ENCODE assay signal across 8 cellular contexts in genomic region chr18:12934454-12935071, GRCh38. TPM values are rescaled to one million over a fixed set of nuclear protein-coding genes. Genes with fewer than 3 reads are reported as not detected.
DNase-seq lines count a peak whose midpoint lies in the region; ATAC-seq, FAIRE-seq and TF ChIP-seq lines count a peak whose summit lies in the region.

No MANE protein-coding gene starts in this region.

- intact Hi-C loops in colonic mucosa (cut with DNase I) (loop anchor here (5.0 kb wide), 3 partner anchors 42 to 207 kb away; no protein-coding TSS in a partner anchor), HepG2 (cut with micrococcal nuclease; ENCODE audit: unreplicated experiment) (loop anchor here (1.0 to 10.0 kb wide), 4 partner anchors 48 to 540 kb away; no protein-coding TSS in a partner anchor)

- H3K36me3 ChIP-seq in H7 (replicated peaks; ENCODE audit: control insufficient read depth, insufficient read depth, low read length) (no peaks in the 10 kb centered on the region), colonic mucosa (no peaks in the 10 kb centered on the region), HepG2 (replicated peaks in 1 of 2; ENCODE audit: control insufficient read depth in 1 of 2, insufficient read depth in 2 of 2, low read length in 2 of 2) (no peaks in the 10 kb centered on the region)

- TF ChIP-seq RAD21 in HepG2 (CRISPR knock-in tag; IDR thresholded peaks at IDR 0.05): peak; percentile 94

- no peak overlapping the region for H3K4me3 ChIP-seq in H7 (ENCODE audit: insufficient read depth, low read depth, low read length)
- H3K4me3 ChIP-seq in colonic mucosa: no peak overlapping the region
- no peak overlapping the region; a peak in 1 of 6 replicates for H3K4me3 ChIP-seq in HepG2 (replicated peaks in 1 of 3; ENCODE audit: insufficient read depth in 1 of 3, low read depth in 2 of 3, low read length in 3 of 3)

- TF ChIP-seq POLR2A in HepG2 (IDR thresholded peaks at IDR 0.05; ENCODE audit: insufficient read depth in 1 of 2, low read depth in 2 of 2, low read length in 2 of 2): no peak

- no peak overlapping the region for H2AFZ ChIP-seq in HepG2 (ENCODE audit: low read length)

- BruUV-seq in HepG2 (replicated peaks; lab: Mats Ljungman, UMichigan): no TSS peak

- ATAC-seq in HepG2 (peak; percentile 94), HG02885 (IDR thresholded peaks at IDR 0.05; ENCODE audit: poor library complexity, unreplicated experiment) (no peak)

- no peaks in the 10 kb centered on the region for H3K27me3 ChIP-seq in H7 (ENCODE audit: control insufficient read depth, insufficient read depth, low read length)
- no peaks in the 10 kb centered on the region for H3K27me3 ChIP-seq in colonic mucosa
- H3K27me3 ChIP-seq in HepG2 (ENCODE audit: control insufficient read depth in 1 of 2, insufficient read depth in 2 of 2, low read length in 2 of 2): no peaks in the 10 kb centered on the region

- H4K20me1 ChIP-seq in HepG2 (ENCODE audit: insufficient read depth, low read length): no peaks in the 10 kb centered on the region

- no peak overlapping the region for H3K9ac ChIP-seq in colonic mucosa (ENCODE audit: low read depth in 2 of 2, low read length in 2 of 2)
- H3K9ac ChIP-seq in HepG2 (ENCODE audit: insufficient read depth, low read depth, low read length): peak overlapping the region; percentile 31; the same call in 1 of the 2 replicates

- H3K4me1 ChIP-seq in colonic mucosa (no peaks in the 10 kb centered on the region), HepG2 (ENCODE audit: insufficient read depth, low read length) (peaks cover 57% of the 10 kb centered on the region)

- in situ Hi-C loops in HepG2 (cut with HindIII; ENCODE audit: extremely low pct_ligation_motif_present, low pct_unique_long_range_greater_than_20kb): loop anchor here (5.0 to 25.0 kb wide), 3 partner anchors 37 to 547 kb away; partner anchors contain the start of gene AFG3L2

- peak; percentile 84 for TF ChIP-seq CTCF in colonic mucosa (IDR thresholded peaks at IDR 0.05)
- TF ChIP-seq CTCF in HepG2 (CRISPR knock-in tag; IDR thresholded peaks at IDR 0.05): peak; percentile 97

- H3K9me3 ChIP-seq in colonic mucosa (no peaks in the 10 kb centered on the region), HepG2 (ENCODE audit: low read length) (no peaks in the 10 kb centered on the region)

- DNase-seq in AG20443 (ENCODE audit: low spot score): peak; percentile 89
- peak; percentile 80 for DNase-seq in H7
- DNase-seq in NCI-H526 (lab: John Stamatoyannopoulos, UW): peak; percentile 51 to 81
- peak; percentile 83 for DNase-seq in activated CD4-positive, alpha-beta T cell treated with anti-CD3 and anti-CD28 coated beads for 48 hours
- peak; percentile 81 for DNase-seq in colonic mucosa
- DNase-seq in HepG2 (ENCODE audit: low spot score): peak; percentile 82
- peak; percentile 79 for DNase-seq in stimulated activated CD4-positive, alpha-beta T cell treated with anti-CD3 and anti-CD28 coated beads, Interleukin-4, amount 100 ng/mL, for 24 hours

- TF ChIP-seq EP300 in HepG2 (IDR thresholded peaks at IDR 0.05; ENCODE audit: low read depth in 2 of 2, low read length in 2 of 2) (no peak), HepG2 (CRISPR knock-in tag; IDR thresholded peaks at IDR 0.05; ENCODE audit: borderline replicate concordance) (peak; percentile 33; the same call in 1 of the 2 replicates)

- no peak overlapping the region for H3K27ac ChIP-seq in colonic mucosa
- H3K27ac ChIP-seq in HepG2 (ENCODE audit: extremely low read length, insufficient read depth, low read length): no peak overlapping the region

- H3K4me2 ChIP-seq in HepG2 (ENCODE audit: low read depth, low read length): peak overlapping the region; percentile 54

- CTCF ChIA-PET in HepG2 (lab: Yijun Ruan, JAX; ENCODE audit: low intra/inter-chr PET ratio, low total read pairs): interaction anchor here (0.7 to 1.7 kb wide), 8 partner anchors 40 to 249 kb away, joined by 3 to 22 read pairs (median 4); no protein-coding TSS in a partner anchor

- peak; percentile 89 for FAIRE-seq in HepG2 (lab: Jason Lieb, UNC)

- no peaks in the 10 kb centered on the region for H3K79me2 ChIP-seq in HepG2 (ENCODE audit: insufficient read depth, low read length)

- POLR2A ChIA-PET in HepG2 (lab: Yijun Ruan, JAX): interaction anchor here (0.5 to 1.6 kb wide), 5 partner anchors 9 to 253 kb away, joined by 3 to 11 read pairs (median 3); partner anchors contain the start of gene PTPN2

- 8% methylated on average over 11 of the region's 11 CpGs for WGBS in HepG2 (ENCODE audit: low lambda C conversion rate)

RNA-seq across cellular contexts. Expression of gene SEH1L, which starts 13.2 kb away (rescaled TPM):
- total RNA-seq in H7 (2014; rRNA removed; shearing (Covaris generic)): 29.3 and 40.5 TPM in 2 replicates
- 10 to 100 TPM; 35.1 to 55.6 TPM for total RNA-seq in colonic mucosa
- total RNA-seq in HepG2 (2016; rRNA removed; fragmentation: Illumina TruSeq; extraction: Trizol): 59.6 and 96.2 TPM in 2 replicates
- total RNA-seq in HepG2 (2016; cell fraction: cytosol; rRNA removed; fragmentation: Illumina TruSeq; extraction: Trizol; ENCODE audit: low read depth): 17.4 and 19.2 TPM in 2 replicates
- 55.1 and 101 TPM in 2 replicates for total RNA-seq in HepG2 (2016; cell fraction: insoluble cytoplasmic fraction; rRNA removed; fragmentation: Illumina TruSeq; extraction: Trizol)
- 36.0 and 39.4 TPM in 2 replicates for total RNA-seq in HepG2 (2016; cell fraction: membrane; rRNA removed; fragmentation: Illumina TruSeq; extraction: Trizol)
- total RNA-seq in HepG2 (2016; cell fraction: nucleus; rRNA removed; fragmentation: Illumina TruSeq; extraction: Trizol): 46.1 and 50.8 TPM in 2 replicates
- 43.3 and 63.5 TPM in 2 replicates for polyA plus RNA-seq in HepG2 (2011; rRNA removed)
- polyA plus RNA-seq in HepG2 (2011; cell fraction: cytosol; rRNA removed): 32.3 and 38.9 TPM in 2 replicates
- 36.4 and 40.5 TPM in 2 replicates for polyA plus RNA-seq in HepG2 (2011; cell fraction: nucleus; rRNA removed)
- 26.8 and 30.0 TPM in 2 replicates for polyA plus RNA-seq in HepG2 (2012)
- polyA plus RNA-seq in HepG2 (2016; cell fraction: cytosol; fragmentation: Illumina TruSeq; extraction: Trizol; ENCODE audit: low read depth): 6.6 and 7.4 TPM in 2 replicates
- 76.8 and 84.1 TPM in 2 replicates for polyA plus RNA-seq in HepG2 (2016; cell fraction: insoluble cytoplasmic fraction; fragmentation: Illumina TruSeq; extraction: Trizol; ENCODE audit: low read depth)
- 13.7 and 15.5 TPM in 2 replicates for polyA plus RNA-seq in HepG2 (2016; cell fraction: membrane; fragmentation: Illumina TruSeq; extraction: Trizol; ENCODE audit: low read depth)
- 57.0 and 57.1 TPM in 2 replicates for polyA plus RNA-seq in HepG2 (2016; cell fraction: nucleus; fragmentation: Illumina TruSeq; extraction: Trizol; ENCODE audit: insufficient read depth, low read depth)
- 83.0 and 125 TPM in 2 replicates for polyA minus RNA-seq in HepG2 (2011; rRNA and poly(A)+ RNA removed; ENCODE audit: low replicate concordance)
- 49.3 and 51.1 TPM in 2 replicates for polyA minus RNA-seq in HepG2 (2011; cell fraction: cytosol; rRNA and poly(A)+ RNA removed)
- 70.4 and 83.0 TPM in 2 replicates for polyA minus RNA-seq in HepG2 (2011; cell fraction: nucleus; rRNA and poly(A)+ RNA removed)

RNA-seq across cellular contexts. Expression of gene PTPN2, which starts 50.5 kb away (rescaled TPM):
- total RNA-seq in H7 (2014; rRNA removed; shearing (Covaris generic)): 46.9 and 57.9 TPM in 2 replicates
- total RNA-seq in colonic mucosa (10 to 100 TPM; 32.2 to 34.3 TPM), HepG2 (2016; rRNA removed; fragmentation: Illumina TruSeq; extraction: Trizol) (41.5 and 50.4 TPM in 2 replicates)
- 49.3 and 52.6 TPM in 2 replicates for total RNA-seq in HepG2 (2016; cell fraction: cytosol; rRNA removed; fragmentation: Illumina TruSeq; extraction: Trizol; ENCODE audit: low read depth)
- total RNA-seq in HepG2 (2016; cell fraction: insoluble cytoplasmic fraction; rRNA removed; fragmentation: Illumina TruSeq; extraction: Trizol): 38.4 and 56.0 TPM in 2 replicates
- total RNA-seq in HepG2 (2016; cell fraction: membrane; rRNA removed; fragmentation: Illumina TruSeq; extraction: Trizol): 51.7 and 54.4 TPM in 2 replicates
- 26.0 and 29.7 TPM in 2 replicates for total RNA-seq in HepG2 (2016; cell fraction: nucleus; rRNA removed; fragmentation: Illumina TruSeq; extraction: Trizol)
- 19.0 and 24.9 TPM in 2 replicates for polyA plus RNA-seq in HepG2 (2011; rRNA removed)
- polyA plus RNA-seq in HepG2 (2011; cell fraction: cytosol; rRNA removed): 10.2 and 14.5 TPM in 2 replicates
- 11.5 and 12.9 TPM in 2 replicates for polyA plus RNA-seq in HepG2 (2011; cell fraction: nucleus; rRNA removed)
- polyA plus RNA-seq in HepG2 (2012): 22.1 and 25.7 TPM in 2 replicates
- 32.5 and 35.5 TPM in 2 replicates for polyA plus RNA-seq in HepG2 (2016; cell fraction: cytosol; fragmentation: Illumina TruSeq; extraction: Trizol; ENCODE audit: low read depth)
- 63.2 and 65.8 TPM in 2 replicates for polyA plus RNA-seq in HepG2 (2016; cell fraction: insoluble cytoplasmic fraction; fragmentation: Illumina TruSeq; extraction: Trizol; ENCODE audit: low read depth)
- 42.7 and 43.8 TPM in 2 replicates for polyA plus RNA-seq in HepG2 (2016; cell fraction: membrane; fragmentation: Illumina TruSeq; extraction: Trizol; ENCODE audit: low read depth)
- polyA plus RNA-seq in HepG2 (2016; cell fraction: nucleus; fragmentation: Illumina TruSeq; extraction: Trizol; ENCODE audit: insufficient read depth, low read depth): 42.7 and 47.1 TPM in 2 replicates
- 15.3 and 15.9 TPM in 2 replicates for polyA minus RNA-seq in HepG2 (2011; rRNA and poly(A)+ RNA removed; ENCODE audit: low replicate concordance)
- 19.2 and 19.3 TPM in 2 replicates for polyA minus RNA-seq in HepG2 (2011; cell fraction: cytosol; rRNA and poly(A)+ RNA removed)
- 31.0 and 33.9 TPM in 2 replicates for polyA minus RNA-seq in HepG2 (2011; cell fraction: nucleus; rRNA and poly(A)+ RNA removed)

RNA-seq across cellular contexts. Expression of gene CEP192, which starts 56.6 kb away (rescaled TPM):
- total RNA-seq in H7 (2014; rRNA removed; shearing (Covaris generic)): 26.8 and 27.7 TPM in 2 replicates
- total RNA-seq in colonic mucosa (10 to 100 TPM; 23.7 to 26.9 TPM), HepG2 (2016; rRNA removed; fragmentation: Illumina TruSeq; extraction: Trizol) (24.7 and 33.6 TPM in 2 replicates)
- total RNA-seq in HepG2 (2016; cell fraction: cytosol; rRNA removed; fragmentation: Illumina TruSeq; extraction: Trizol; ENCODE audit: low read depth): 50.8 and 65.5 TPM in 2 replicates
- 24.0 and 29.5 TPM in 2 replicates for total RNA-seq in HepG2 (2016; cell fraction: insoluble cytoplasmic fraction; rRNA removed; fragmentation: Illumina TruSeq; extraction: Trizol)
- total RNA-seq in HepG2 (2016; cell fraction: membrane; rRNA removed; fragmentation: Illumina TruSeq; extraction: Trizol): 48.0 and 59.3 TPM in 2 replicates
- total RNA-seq in HepG2 (2016; cell fraction: nucleus; rRNA removed; fragmentation: Illumina TruSeq; extraction: Trizol): 28.6 and 34.6 TPM in 2 replicates
- polyA plus RNA-seq in HepG2 (2011; rRNA removed): 12.2 and 15.3 TPM in 2 replicates
- polyA plus RNA-seq in HepG2 (2011; cell fraction: cytosol; rRNA removed): 6.1 and 8.7 TPM in 2 replicates
- 14.1 and 15.3 TPM in 2 replicates for polyA plus RNA-seq in HepG2 (2011; cell fraction: nucleus; rRNA removed)
- polyA plus RNA-seq in HepG2 (2012): 6.9 and 10.2 TPM in 2 replicates
- polyA plus RNA-seq in HepG2 (2016; cell fraction: cytosol; fragmentation: Illumina TruSeq; extraction: Trizol; ENCODE audit: low read depth): 1.0 and 1.6 TPM in 2 replicates
- polyA plus RNA-seq in HepG2 (2016; cell fraction: insoluble cytoplasmic fraction; fragmentation: Illumina TruSeq; extraction: Trizol; ENCODE audit: low read depth): 16.2 and 18.0 TPM in 2 replicates
- 3.0 and 3.3 TPM in 2 replicates for polyA plus RNA-seq in HepG2 (2016; cell fraction: membrane; fragmentation: Illumina TruSeq; extraction: Trizol; ENCODE audit: low read depth)
- 27.2 and 34.7 TPM in 2 replicates for polyA plus RNA-seq in HepG2 (2016; cell fraction: nucleus; fragmentation: Illumina TruSeq; extraction: Trizol; ENCODE audit: insufficient read depth, low read depth)
- 30.4 and 77.0 TPM in 2 replicates for polyA minus RNA-seq in HepG2 (2011; rRNA and poly(A)+ RNA removed; ENCODE audit: low replicate concordance)
- polyA minus RNA-seq in HepG2 (2011; cell fraction: cytosol; rRNA and poly(A)+ RNA removed): 20.5 and 21.1 TPM in 2 replicates
- 48.3 and 49.1 TPM in 2 replicates for polyA minus RNA-seq in HepG2 (2011; cell fraction: nucleus; rRNA and poly(A)+ RNA removed)
